Comparison of ENCODE assay signal across 27 cellular contexts in genomic region chr1:2074316-2074855, GRCh38. TPM values are rescaled to one million over a fixed set of nuclear protein-coding genes. Genes with fewer than 3 reads are reported as not detected.
DNase-seq lines count a peak whose midpoint lies in the region; ATAC-seq and TF ChIP-seq lines count a peak whose summit lies in the region.
"Had no signal": no experiment of that assay in that cellular context is flagged by ENCODE, and none has a peak within 500 bp of the region (broad histone marks: within the 10 kb centered on the region; RNA-seq: fewer than 3 reads in every experiment).

No MANE protein-coding gene starts in this region.

- H3K36me3 Mint-ChIP-seq in endothelial cell (ENCODE audit: low read depth, unreplicated experiment): peaks cover 26% of the 10 kb centered on the region
- peaks cover 29 to 35% of the 10 kb centered on the region in 2 donors for H3K36me3 Mint-ChIP-seq in activated naive CD4-positive, alpha-beta T cell treated with anti-CD3 and anti-CD28 coated beads, Interleukin-2, amount 50 U/mL, for 72 hours

- H3K36me3 ChIP-seq in HUES6 (ENCODE audit: control insufficient read depth, insufficient read depth, low read length) (peaks cover 13% of the 10 kb centered on the region), neuron (ENCODE audit: insufficient read depth, low read length) (no peaks in the 10 kb centered on the region), stomach (peaks cover 0 to 20% (median 16%) of the 10 kb centered on the region in 4 donors)
- H3K36me3 ChIP-seq: gastroesophageal sphincter had no signal

- no peak overlapping the region for H3K27ac ChIP-seq in AG04450 (ENCODE audit: low read depth, low read length)
- 0 out of 2 replicates have a peak overlapping the region, but pooled peaks have one; percentile 47 for H3K27ac ChIP-seq in HUES6 (ENCODE audit: low read depth, low read length)
- H3K27ac ChIP-seq in stomach: no peak overlapping the region
- H3K27ac ChIP-seq: gastroesophageal sphincter had no signal

- ATAC-seq in activated naive CD4-positive, alpha-beta T cell treated with anti-CD3 and anti-CD28 coated beads, Interleukin-2, amount 50 U/mL, for 72 hours: no peak
- ATAC-seq in left cardiac atrium: no peak
- ATAC-seq: activated CD4-positive, alpha-beta T cell treated with anti-CD3 and anti-CD28 coated beads for 36 hours; activated T-cell treated with anti-CD3 and anti-CD28 coated beads, Interleukin-2, amount 50 U/mL, for 4 hours; gastroesophageal sphincter; HepG2; right cardiac atrium had no signal

- peaks cover 12% of the 10 kb centered on the region for H3K27me3 Mint-ChIP-seq in endothelial cell (ENCODE audit: unreplicated experiment)
- H3K27me3 Mint-ChIP-seq: activated CD4-positive, alpha-beta T cell treated with anti-CD3 and anti-CD28 coated beads for 36 hours; central memory CD8-positive, alpha-beta T cell; stimulated activated naive CD8-positive, alpha-beta T cell treated with anti-CD3 and anti-CD28 coated beads, Interleukin-15, Interleukin-2, amounts not matched to agents 100 ng/mL and 50 ng/mL, for 24 hours had no signal

- peaks cover 6% of the 10 kb centered on the region for H3K9me3 Mint-ChIP-seq in endothelial cell (ENCODE audit: unreplicated experiment)
- H3K9me3 Mint-ChIP-seq in activated naive CD4-positive, alpha-beta T cell treated with anti-CD3 and anti-CD28 coated beads, Interleukin-2, amount 50 U/mL, for 72 hours: peaks cover 20 to 21% of the 10 kb centered on the region in 2 donors

- DNase-seq in AG04450 (ENCODE audit: low read depth, low spot score): no peak
- DNase-seq in endothelial cell (ENCODE audit: low spot score): no peak
- no peak for DNase-seq in stomach
- no peak for DNase-seq in NOMO-1 treated with DMSO at 0.1 percent for 48 hours (lab: John Stamatoyannopoulos, UW; ENCODE audit: unreplicated experiment)
- no peak for DNase-seq in activated naive CD4-positive, alpha-beta T cell treated with anti-CD3 and anti-CD28 coated beads, Interleukin-2, amount 50 U/mL, for 72 hours (ENCODE audit: low spot score in 2 of 2)
- DNase-seq in left cardiac atrium: no peak
- DNase-seq: ACHN; activated CD4-positive, alpha-beta T cell treated with anti-CD3 and anti-CD28 coated beads for 36 hours; activated CD8-positive, alpha-beta memory T cell treated with anti-CD3 and anti-CD28 coated beads for 24 hours; activated naive CD4-positive, alpha-beta T cell; activated T-cell treated with anti-CD3 and anti-CD28 coated beads, Interleukin-2, amount 50 U/mL, for 4 hours; DMS79 treated with DMSO at 0.1 percent for 48 hours; erythroblast; islet precursor cell; NCI-H1105; NCI-H2029 treated with DMSO at 0.1 percent for 48 hours; Right ventricle myocardium superior; trophoblast cell had no signal

- no peaks in the 10 kb centered on the region; the same call in 1 of the 2 replicates for H3K4me1 ChIP-seq in HUES6 (ENCODE audit: control insufficient read depth, insufficient read depth, low read length)
- peaks cover 16% of the 10 kb centered on the region for H3K4me1 ChIP-seq in neuron (ENCODE audit: insufficient read depth, low read length)
- no peaks in the 10 kb centered on the region for H3K4me1 ChIP-seq in stomach
- H3K4me1 ChIP-seq: gastroesophageal sphincter had no signal

- no peaks in the 10 kb centered on the region for H3K4me1 Mint-ChIP-seq in endothelial cell (ENCODE audit: unreplicated experiment)

- intact Hi-C loops in stomach (cut with DNase I; ENCODE audit: low total_unique reads): no loop called here
- intact Hi-C loops in left cardiac atrium (cut with DNase I): no loop called here

- TF ChIP-seq CTCF in AG04450 (IDR thresholded peaks at IDR 0.05; ENCODE audit: low read depth, low read length) (no peak), endothelial cell (IDR thresholded peaks at IDR 0.05; ENCODE audit: unreplicated experiment) (no peak), stomach (IDR thresholded peaks at IDR 0.05) (no peak)

- TF ChIP-seq POLR2A in stomach (IDR thresholded peaks at IDR 0.05): no peak

- TF ChIP-seq EP300 in stomach (IDR thresholded peaks at IDR 0.05): no peak

- WGBS in stomach, 5 donors: 79 to 89% (median 80%) methylated on average over 21 to 23 of the region's 23 CpGs

- H3K9me3 ChIP-seq in AG04450 (ENCODE audit: control insufficient read depth, insufficient read depth, low read length) (peaks cover 31% of the 10 kb centered on the region), HUES6 (ENCODE audit: control insufficient read depth, insufficient read depth, low read depth, low read length) (peaks cover 13% of the 10 kb centered on the region), neuron (ENCODE audit: low read length) (peaks cover 9% of the 10 kb centered on the region), stomach (peaks cover 12 to 32% (median 22%) of the 10 kb centered on the region in 4 donors)

- POLR2A ChIA-PET in AG04450 (lab: Yijun Ruan, JAX): no interaction called here

- H3K27me3 ChIP-seq in AG04450 (ENCODE audit: control insufficient read depth, insufficient read depth, low read length): peaks cover 18% of the 10 kb centered on the region
- no peaks in the 10 kb centered on the region for H3K27me3 ChIP-seq in HUES6 (ENCODE audit: control insufficient read depth, insufficient read depth, low read length)
- H3K27me3 ChIP-seq in neuron (ENCODE audit: insufficient read depth, low read length): peaks cover 11% of the 10 kb centered on the region
- peaks cover 0 to 49% (median 0%) of the 10 kb centered on the region in 3 donors for H3K27me3 ChIP-seq in stomach

- CTCF ChIA-PET in AG04450 (lab: Charles Lee): interaction anchor here (1.1 kb wide), 1 partner anchor 100 kb away, joined by 3 read pairs; no protein-coding TSS in a partner anchor

- H2AFZ ChIP-seq in neuron (ENCODE audit: low read depth, low read length): peak overlapping the region; percentile 79

- peak overlapping the region; percentile 60 for H3K4me3 ChIP-seq in AG04450 (ENCODE audit: low read depth, low read length)
- H3K4me3 ChIP-seq in HUES6 (ENCODE audit: low read depth, low read length): no peak overlapping the region
- peak overlapping the region; percentile 48 for H3K4me3 ChIP-seq in neuron (ENCODE audit: low read length)
- no peak overlapping the region for H3K4me3 ChIP-seq in stomach
- H3K4me3 ChIP-seq: lung had no signal

- no peak overlapping the region for H3K9ac ChIP-seq in HUES6 (ENCODE audit: low read length)

- H3K27ac Mint-ChIP-seq in endothelial cell (ENCODE audit: unreplicated experiment): peak overlapping the region; percentile 57
- no peak overlapping the region for H3K27ac Mint-ChIP-seq in activated naive CD4-positive, alpha-beta T cell treated with anti-CD3 and anti-CD28 coated beads, Interleukin-2, amount 50 U/mL, for 72 hours
- H3K27ac Mint-ChIP-seq: activated CD4-positive, alpha-beta T cell treated with anti-CD3 and anti-CD28 coated beads for 36 hours; stimulated activated naive CD8-positive, alpha-beta T cell treated with anti-CD3 and anti-CD28 coated beads, Interleukin-15, Interleukin-2, amounts not matched to agents 100 ng/mL and 50 ng/mL, for 24 hours had no signal

- no peak overlapping the region for H3K4me3 Mint-ChIP-seq in endothelial cell (ENCODE audit: unreplicated experiment)
- H3K4me3 Mint-ChIP-seq: activated CD4-positive, alpha-beta T cell treated with anti-CD3 and anti-CD28 coated beads for 36 hours; activated T-cell treated with anti-CD3 and anti-CD28 coated beads, Interleukin-2, amount 50 U/mL, for 4 hours; central memory CD8-positive, alpha-beta T cell; stimulated activated naive CD8-positive, alpha-beta T cell treated with anti-CD3 and anti-CD28 coated beads, Interleukin-15, Interleukin-2, amounts not matched to agents 100 ng/mL and 50 ng/mL, for 24 hours had no signal

RNA-seq across cellular contexts. Expression of gene PRKCZ, which starts 24.2 kb away (rescaled TPM):
- polyA plus RNA-seq in AG04450 (2011; rRNA removed): 3.0 and 4.0 TPM in 2 replicates
- 3.8 and 7.0 TPM in 2 replicates for polyA minus RNA-seq in AG04450 (2011; rRNA and poly(A)+ RNA removed)
- 23.1 TPM for total RNA-seq in endothelial cell (ENCODE audit: unreplicated experiment)
- total RNA-seq in stomach: 10 to 100 TPM; 11.1 to 55.8 (median 21.3) TPM
- 10 to 100 TPM; 23.7 to 38.8 (median 27.3) TPM for polyA plus RNA-seq in stomach
- total RNA-seq in activated naive CD4-positive, alpha-beta T cell treated with anti-CD3 and anti-CD28 coated beads, Interleukin-2, amount 50 U/mL, for 72 hours: 10 to 100 TPM; 11.8 to 22.4 TPM
- 10 to 100 TPM; 12.4 to 20.7 TPM for total RNA-seq in left cardiac atrium

RNA-seq across cellular contexts. Expression of gene GABRD, which starts 55.2 kb away (rescaled TPM):
- polyA plus RNA-seq in AG04450 (2011; rRNA removed) (not detected in 2 replicates), stomach (under 1 TPM in 2 of 3 donors, not detected in 1; 0.50 to 0.95 TPM)
- polyA minus RNA-seq in AG04450 (2011; rRNA and poly(A)+ RNA removed): not detected in 2 replicates
- total RNA-seq in endothelial cell (ENCODE audit: unreplicated experiment) (0.64 TPM), stomach (1 to 10 TPM in 1 of 5 donors, not detected in 4; 1.5 TPM), left cardiac atrium (under 1 TPM in 1 of 2 donors, not detected in 1; 0.29 TPM)
- total RNA-seq in activated naive CD4-positive, alpha-beta T cell treated with anti-CD3 and anti-CD28 coated beads, Interleukin-2, amount 50 U/mL, for 72 hours: not detected
- total RNA-seq: activated CD4-positive, alpha-beta T cell treated with anti-CD3 and anti-CD28 coated beads for 36 hours; activated T-cell treated with anti-CD3 and anti-CD28 coated beads, Interleukin-2, amount 50 U/mL, for 4 hours; HepG2; omental fat pad had no signal
- polyA plus RNA-seq: HepG2 had no signal

Comparison
In these comparisons a context has a peak if more than half of its experiments do, and no peak if none do; other contexts are left out.
1. H3K4me3 ChIP-seq: peak in AG04450 (single experiment) and neuron (single experiment); none in HUES6 (single experiment) and stomach (0 of 4).